In the genomic region with DNA sequence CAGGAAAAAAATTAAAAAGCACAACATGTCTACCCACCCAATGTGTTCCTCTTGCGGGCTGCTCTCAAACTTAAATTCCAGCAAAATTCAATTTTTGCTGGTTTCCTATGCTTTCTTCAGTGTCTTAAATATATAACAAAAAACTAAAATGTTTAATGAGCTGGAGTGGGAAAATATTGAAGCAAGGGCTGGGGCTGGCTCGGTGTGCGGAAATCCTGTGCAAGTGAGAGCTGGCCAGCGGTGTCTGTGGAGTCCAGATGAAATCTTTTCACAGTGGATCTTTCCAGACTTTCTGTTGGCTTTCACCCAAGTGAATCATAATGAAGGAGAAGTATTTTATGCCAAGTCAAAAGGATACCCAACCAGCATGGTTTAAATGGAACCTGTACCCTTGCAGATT, we compare ENCODE assay signal across 38 cellular contexts.
"Had no signal": no experiment of that assay in that cellular context is flagged by ENCODE, and none has a peak within 500 bp of the region (broad histone marks: within the 10 kb centered on the region; RNA-seq: fewer than 3 reads in every experiment).

No MANE protein-coding gene starts in this region.

- H3K27me3 Mint-ChIP-seq: activated naive CD4-positive, alpha-beta T cell treated with anti-CD3 and anti-CD28 coated beads, Interleukin-2, amount 10 ng/mL, durations not matched to agents 7 days and 5 days; activated naive CD4-positive, alpha-beta T cell treated with anti-CD3 and anti-CD28 coated beads, Interleukin-2, amount 50 U/mL, for 24 hours; activated naive CD8-positive, alpha-beta T cell; activated naive CD8-positive, alpha-beta T cell treated with anti-CD3 and anti-CD28 coated beads for 36 hours; activated naive CD8-positive, alpha-beta T cell treated with anti-CD3 and anti-CD28 coated beads, Interleukin-2, amount 10 ng/mL, durations not matched to agents 7 days and 5 days; activated naive CD8-positive, alpha-beta T cell treated with anti-CD3 and anti-CD28 coated beads, Interleukin-2, amount 50 U/mL, for 24 hours; activated T-cell treated with anti-CD3 and anti-CD28 coated beads, Interleukin-2, amount 50 U/mL, for 24 hours; activated T-helper 17 cell treated with anti-CD3 and anti-CD28 coated beads, Interleukin-2, amount 50 U/mL, for 72 hours; brain; central memory CD8-positive, alpha-beta T cell had no signal

- H3K27me3 ChIP-seq: adrenal gland, ascending aorta, body of pancreas, brain microvascular endothelial cell, breast epithelium, cardiac muscle cell had no signal

- DNase-seq: activated effector memory CD4-positive, alpha-beta T cell treated with anti-CD3 and anti-CD28 coated beads, Interleukin-2, amount 50 U/mL, for 16 hours; activated effector memory CD4-positive, alpha-beta T cell treated with Interleukin-2 at 50 U/mL for 16 hours; activated gamma-delta T cell; activated gamma-delta T cell treated with Interleukin-2 at 50 U/mL for 16 hours; activated naive CD4-positive, alpha-beta T cell; activated naive CD4-positive, alpha-beta T cell treated with anti-CD3 and anti-CD28 coated beads for 36 hours; activated naive CD4-positive, alpha-beta T cell treated with anti-CD3 and anti-CD28 coated beads, Interleukin-2, amount 10 ng/mL, durations not matched to agents 7 days and 5 days; activated naive CD4-positive, alpha-beta T cell treated with anti-CD3 and anti-CD28 coated beads, Interleukin-2, amount 50 U/mL, for 16 hours; activated naive CD4-positive, alpha-beta T cell treated with Interleukin-2 at 50 U/mL for 16 hours; activated naive CD8-positive, alpha-beta T cell treated with anti-CD3 and anti-CD28 coated beads for 36 hours; activated naive CD8-positive, alpha-beta T cell treated with anti-CD3 and anti-CD28 coated beads, Interleukin-2, amount 10 ng/mL, durations not matched to agents 7 days and 5 days; activated naive CD8-positive, alpha-beta T cell treated with anti-CD3 and anti-CD28 coated beads, Interleukin-2, amount 50 U/mL, for 24 hours; activated T-cell treated with anti-CD3 and anti-CD28 coated beads, Interleukin-2, amount 50 U/mL, for 1 hour; activated T-cell treated with anti-CD3 and anti-CD28 coated beads, Interleukin-2, amount 50 U/mL, for 24 hours; activated T-cell treated with anti-CD3 and anti-CD28 coated beads, Interleukin-2, amount 50 U/mL, for 4 hours; activated T-cell treated with anti-CD3 and anti-CD28 coated beads, Interleukin-2, amount 50 U/mL, for 48 hours; activated T-cell treated with anti-CD3 and anti-CD28 coated beads, Interleukin-2, amount 50 U/mL, for 72 hours; adrenal gland; amniotic stem cell; amygdala; anterior cingulate cortex; aorta; body of pancreas; brain microvascular endothelial cell; caudate nucleus; central memory CD4-positive, alpha-beta T cell; cerebellar nuclear complex had no signal

- ATAC-seq: activated naive CD4-positive, alpha-beta T cell treated with anti-CD3 and anti-CD28 coated beads, Interleukin-2, amount 50 U/mL, for 72 hours; activated naive CD8-positive, alpha-beta T cell treated with anti-CD3 and anti-CD28 coated beads, Interleukin-2, amount 50 U/mL, for 24 hours; activated T-cell treated with anti-CD3 and anti-CD28 coated beads, Interleukin-2, amount 50 U/mL, for 4 hours; activated T-cell treated with anti-CD3 and anti-CD28 coated beads, Interleukin-2, amount 50 U/mL, for 72 hours; activated T-helper 17 cell treated with anti-CD3 and anti-CD28 coated beads, Interleukin-2, amount 50 U/mL, for 72 hours; body of pancreas had no signal

- H3K36me3 ChIP-seq: adrenal gland, ascending aorta, brain microvascular endothelial cell, breast epithelium, cardiac muscle cell had no signal

- H3K27ac ChIP-seq: adrenal gland, ascending aorta, body of pancreas, brain microvascular endothelial cell, breast epithelium, cardiac muscle cell had no signal

- H3K4me1 Mint-ChIP-seq: activated naive CD4-positive, alpha-beta T cell treated with anti-CD3 and anti-CD28 coated beads, Interleukin-2, amount 10 ng/mL, durations not matched to agents 7 days and 5 days; activated naive CD4-positive, alpha-beta T cell treated with anti-CD3 and anti-CD28 coated beads, Interleukin-2, amount 50 U/mL, for 24 hours; activated naive CD8-positive, alpha-beta T cell treated with anti-CD3 and anti-CD28 coated beads for 36 hours; activated naive CD8-positive, alpha-beta T cell treated with anti-CD3 and anti-CD28 coated beads, Interleukin-2, amount 10 ng/mL, durations not matched to agents 7 days and 5 days; activated naive CD8-positive, alpha-beta T cell treated with anti-CD3 and anti-CD28 coated beads, Interleukin-2, amount 50 U/mL, for 24 hours; activated T-helper 17 cell treated with anti-CD3 and anti-CD28 coated beads, Interleukin-2, amount 50 U/mL, for 72 hours; brain; central memory CD8-positive, alpha-beta T cell had no signal

- H3K9me3 Mint-ChIP-seq: activated naive CD4-positive, alpha-beta T cell treated with anti-CD3 and anti-CD28 coated beads, Interleukin-2, amount 50 U/mL, for 24 hours had no signal

- H3K4me3 ChIP-seq: adrenal gland, ascending aorta, body of pancreas, breast epithelium, cardiac muscle cell had no signal

- H3K27ac Mint-ChIP-seq: activated naive CD4-positive, alpha-beta T cell treated with anti-CD3 and anti-CD28 coated beads for 36 hours; activated naive CD4-positive, alpha-beta T cell treated with anti-CD3 and anti-CD28 coated beads, Interleukin-2, amount 10 ng/mL, durations not matched to agents 7 days and 5 days; activated naive CD4-positive, alpha-beta T cell treated with anti-CD3 and anti-CD28 coated beads, Interleukin-2, amount 50 U/mL, for 24 hours; activated naive CD4-positive, alpha-beta T cell treated with anti-CD3 and anti-CD28 coated beads, Interleukin-2, amount 50 U/mL, for 72 hours; activated naive CD8-positive, alpha-beta T cell; activated naive CD8-positive, alpha-beta T cell treated with anti-CD3 and anti-CD28 coated beads for 36 hours; activated naive CD8-positive, alpha-beta T cell treated with anti-CD3 and anti-CD28 coated beads, Interleukin-2, amount 10 ng/mL, durations not matched to agents 7 days and 5 days; activated naive CD8-positive, alpha-beta T cell treated with anti-CD3 and anti-CD28 coated beads, Interleukin-2, amount 50 U/mL, for 24 hours; activated T-cell treated with anti-CD3 and anti-CD28 coated beads, Interleukin-2, amount 50 U/mL, for 24 hours; activated T-cell treated with anti-CD3 and anti-CD28 coated beads, Interleukin-2, amount 50 U/mL, for 72 hours; activated T-helper 1 cell treated with anti-CD3 and anti-CD28 coated beads, Interleukin-12 subunit alpha, Interleukin-12 subunit beta, Interleukin-2, Interleukin-4 antibody, amounts not matched to agents 30 ng/mL and 10 ng/mL and 1 ng/mL, durations not matched to agents 14 hours and 24 hours and 36 hours; activated T-helper 17 cell treated with anti-CD3 and anti-CD28 coated beads, Interleukin-2, amount 50 U/mL, for 72 hours; activated T-helper 2 cell treated with anti-CD3 and anti-CD28 coated beads, Interferon-gamma antibody, Interleukin-2, Interleukin-4, amounts not matched to agents 10 μg/mL and 5 μg/mL and 100 μg/mL, durations not matched to agents 14 hours and 24 hours and 36 hours; brain had no signal

- H3K4me3 Mint-ChIP-seq: activated naive CD4-positive, alpha-beta T cell treated with anti-CD3 and anti-CD28 coated beads for 36 hours; activated naive CD4-positive, alpha-beta T cell treated with anti-CD3 and anti-CD28 coated beads, Interleukin-2, amount 10 ng/mL, durations not matched to agents 7 days and 5 days; activated naive CD4-positive, alpha-beta T cell treated with anti-CD3 and anti-CD28 coated beads, Interleukin-2, amount 50 U/mL, for 24 hours; activated naive CD8-positive, alpha-beta T cell; activated naive CD8-positive, alpha-beta T cell treated with anti-CD3 and anti-CD28 coated beads for 36 hours; activated naive CD8-positive, alpha-beta T cell treated with anti-CD3 and anti-CD28 coated beads, Interleukin-2, amount 10 ng/mL, durations not matched to agents 7 days and 5 days; activated naive CD8-positive, alpha-beta T cell treated with anti-CD3 and anti-CD28 coated beads, Interleukin-2, amount 50 U/mL, for 24 hours; activated T-cell treated with anti-CD3 and anti-CD28 coated beads, Interleukin-2, amount 50 U/mL, for 24 hours; activated T-cell treated with anti-CD3 and anti-CD28 coated beads, Interleukin-2, amount 50 U/mL, for 4 hours; activated T-cell treated with anti-CD3 and anti-CD28 coated beads, Interleukin-2, amount 50 U/mL, for 72 hours; activated T-helper 1 cell treated with anti-CD3 and anti-CD28 coated beads, Interleukin-12 subunit alpha, Interleukin-12 subunit beta, Interleukin-2, Interleukin-4 antibody, amounts not matched to agents 30 ng/mL and 10 ng/mL and 1 ng/mL, durations not matched to agents 14 hours and 24 hours and 36 hours; activated T-helper 17 cell treated with anti-CD3 and anti-CD28 coated beads, Interleukin-2, amount 50 U/mL, for 72 hours; brain; central memory CD8-positive, alpha-beta T cell had no signal

- H3K4me1 ChIP-seq: adrenal gland, ascending aorta, body of pancreas, breast epithelium had no signal

- H3K36me3 Mint-ChIP-seq: activated naive CD4-positive, alpha-beta T cell treated with anti-CD3 and anti-CD28 coated beads, Interleukin-2, amount 50 U/mL, for 24 hours; activated naive CD8-positive, alpha-beta T cell; activated naive CD8-positive, alpha-beta T cell treated with anti-CD3 and anti-CD28 coated beads for 36 hours; activated naive CD8-positive, alpha-beta T cell treated with anti-CD3 and anti-CD28 coated beads, Interleukin-2, amount 10 ng/mL, durations not matched to agents 7 days and 5 days; brain had no signal

- H3K9me3 ChIP-seq: adrenal gland, ascending aorta, body of pancreas had no signal
